In genomic region chr1:113551728-113552127, GRCh38 we compare ENCODE assay signal across 24 cellular contexts.
DNase-seq lines count a peak whose midpoint lies in the region; FAIRE-seq and TF ChIP-seq lines count a peak whose summit lies in the region.
"Had no signal": no experiment of that assay in that cellular context is flagged by ENCODE, and none has a peak within 500 bp of the region (broad histone marks: within the 10 kb centered on the region; RNA-seq: fewer than 3 reads in every experiment).

No MANE protein-coding gene starts in this region.

- peak; percentile 36 for FAIRE-seq in islet of Langerhans (lab: Jason Lieb, UNC)
- FAIRE-seq: GM18507 had no signal

- no peaks in the 10 kb centered on the region for H3K36me3 ChIP-seq in breast epithelium
- no peaks in the 10 kb centered on the region for H3K36me3 ChIP-seq in mammary epithelial cell (ENCODE audit: insufficient read depth, low read length)

- H3K4me2 ChIP-seq in mammary epithelial cell (ENCODE audit: insufficient read depth, low read depth, low read length), result peak overlapping the region; percentile 46

- H3K9me3 ChIP-seq in breast epithelium, result no peaks in the 10 kb centered on the region
- no peaks in the 10 kb centered on the region for H3K9me3 ChIP-seq in mammary epithelial cell (replicated peaks; ENCODE audit: insufficient read depth, low read length)
- H3K9me3 ChIP-seq: BE2C, Peyer's patch had no signal

- H3K27me3 ChIP-seq in breast epithelium (no peaks in the 10 kb centered on the region), mammary epithelial cell (ENCODE audit: insufficient read depth, low read length) (no peaks in the 10 kb centered on the region)
- H3K27me3 ChIP-seq: BE2C, MG63, Peyer's patch had no signal

- no peaks in the 10 kb centered on the region for H3K27me3 Mint-ChIP-seq in MCF 10A (ENCODE audit: insufficient read depth, unreplicated experiment)

- H3K4me3 ChIP-seq in breast epithelium, result no peak overlapping the region
- H3K4me3 ChIP-seq in mammary epithelial cell (replicated peaks in 1 of 3; ENCODE audit: insufficient read depth in 1 of 3, low read depth in 2 of 3, low read length in 3 of 3), result no peak overlapping the region
- H3K4me3 ChIP-seq: MG63, Peyer's patch, SK-N-MC had no signal

- no peaks in the 10 kb centered on the region for H4K20me1 ChIP-seq in mammary epithelial cell (ENCODE audit: insufficient read depth, low read length)

- H3K4me1 ChIP-seq in breast epithelium (no peaks in the 10 kb centered on the region), mammary epithelial cell (ENCODE audit: insufficient read depth, low read length) (no peaks in the 10 kb centered on the region)
- H3K4me1 ChIP-seq: BE2C, Peyer's patch had no signal

- CTCF ChIA-PET in MCF 10A (lab: Yijun Ruan, JAX), result interaction anchor here (1.0 kb wide), 1 partner anchor 17 kb away, joined by 3 read pairs; no protein-coding TSS in a partner anchor
- CTCF ChIA-PET in mammary epithelial cell (lab: Charles Lee; ENCODE audit: low non-redundant PET), result no interaction called here

- no peak for DNase-seq in MCF 10A (ENCODE audit: unreplicated experiment)
- no peak for DNase-seq in breast epithelium (ENCODE audit: low spot score in 2 of 2)
- DNase-seq in mammary epithelial cell, result peak; percentile 26
- no peak for DNase-seq in activated T-cell treated with anti-CD3 and anti-CD28 coated beads, Interleukin-2, amount 50 U/mL, for 48 hours
- DNase-seq in activated CD8-positive, alpha-beta memory T cell treated with anti-CD3 and anti-CD28 coated beads, Interleukin-2, amount 50 U/mL, for 48 hours, result no peak
- DNase-seq in NCI-H2227 (lab: John Stamatoyannopoulos, UW; ENCODE audit: unreplicated experiment), result no peak
- no peak for DNase-seq in COLO829 (ENCODE audit: low spot score)
- DNase-seq: ACHN; BE2C; Calu3; CD8-positive, alpha-beta memory T cell; KBM-7; MG63; NCI-H1694; NCI-H2029 treated with DMSO at 0.1 percent for 48 hours; NCI-H2227 treated with DMSO at 0.1 percent for 48 hours; NCI-H526 treated with DMSO at 0.1 percent for 48 hours; Peyer's patch; SIG-M5 had no signal

- in situ Hi-C loops in mammary epithelial cell (cut with MboI; ENCODE audit: low sequenced_read_pairs in 2 of 2), result no loop called here

- H3K4me1 Mint-ChIP-seq in MCF 10A (ENCODE audit: insufficient read depth, unreplicated experiment), result peaks cover 18% of the 10 kb centered on the region
- H3K4me1 Mint-ChIP-seq: CD14-positive monocyte; CD8-positive, alpha-beta memory T cell had no signal

- no peaks in the 10 kb centered on the region for H3K36me3 Mint-ChIP-seq in MCF 10A (ENCODE audit: insufficient read depth, unreplicated experiment)
- H3K36me3 Mint-ChIP-seq: CD14-positive monocyte had no signal

- dilution Hi-C loops in mammary epithelial cell (cut with HindIII; ENCODE audit: low sequenced_read_pairs), result no loop called here

- H3K27ac ChIP-seq in breast epithelium (no peak overlapping the region), mammary epithelial cell (ENCODE audit: insufficient read depth, low read depth, low read length) (no peak overlapping the region)
- H3K27ac ChIP-seq: 22Rv1, Peyer's patch, SK-N-MC had no signal

- whole genome bisulfite sequencing in mammary epithelial cell (ENCODE audit: low coverage, missing lambda C conversion rate), result 56% methylated on average over 1 of the region's 1 CpG

- no TSS peak for BruUV-seq in MCF 10A (replicated peaks; lab: Mats Ljungman, UMichigan)
- no TSS peak for BruUV-seq in mammary epithelial cell (replicated peaks; lab: Mats Ljungman, UMichigan)

- TF ChIP-seq CTCF in MCF 10A (IDR thresholded peaks at IDR 0.05; ENCODE audit: unreplicated experiment) (no peak), breast epithelium (IDR thresholded peaks at IDR 0.05) (no peak), mammary epithelial cell (conservative IDR thresholded peaks at IDR 0.05 in 1 of 2, IDR thresholded peaks at IDR 0.05 in 1 of 2; ENCODE audit: extremely low read depth in 1 of 2, insufficient read depth in 1 of 2, low read depth in 1 of 2, low read length in 2 of 2) (no peak)

- no peaks in the 10 kb centered on the region for H3K9me3 Mint-ChIP-seq in MCF 10A (ENCODE audit: unreplicated experiment)

- H3K79me2 ChIP-seq in mammary epithelial cell (ENCODE audit: insufficient read depth, low read length), result no peaks in the 10 kb centered on the region

- peak overlapping the region; percentile 36 for H3K27ac Mint-ChIP-seq in MCF 10A (ENCODE audit: low read depth, unreplicated experiment)
- H3K27ac Mint-ChIP-seq: CD14-positive monocyte; CD8-positive, alpha-beta memory T cell had no signal

- no peak overlapping the region for H3K4me3 Mint-ChIP-seq in MCF 10A (ENCODE audit: unreplicated experiment)
- H3K4me3 Mint-ChIP-seq: CD14-positive monocyte; CD8-positive, alpha-beta memory T cell had no signal

- no peak overlapping the region for H3K9ac ChIP-seq in mammary epithelial cell (ENCODE audit: insufficient read depth, low read length)

- H2AFZ ChIP-seq in mammary epithelial cell (ENCODE audit: low read depth, low read length), result no peak overlapping the region

- TF ChIP-seq POLR2A in breast epithelium (IDR thresholded peaks at IDR 0.05), result no peak

- POLR2A ChIA-PET in MCF 10A (lab: Yijun Ruan, JAX), result interaction anchor here (0.8 to 2.3 kb wide), 3 partner anchors 9 to 379 kb away, joined by 3 to 8 read pairs (median 4); no protein-coding TSS in a partner anchor

- intact Hi-C loops in MCF 10A (cut with micrococcal nuclease) (no loop called here), breast epithelium (cut with DNase I; ENCODE audit: low total_unique reads) (no loop called here), mammary epithelial cell (cut with micrococcal nuclease) (no loop called here)
